Comparison of ENCODE assay signal across 1 cellular context in genomic region chr2:37156857-37157714, GRCh38.
TF ChIP-seq lines count a peak whose summit lies in the region.

Gene EIF2AK2 (minus strand): TSS chr2:37156980. CDS start chr2:37147806, 9,174 bp downstream.

TF ChIP-seq in HepG2, 621 proteins besides CTCF, POLR2A, EP300 and RAD21 (continued from another document and continues in another):
- TF ChIP-seq HMGXB4 (CRISPR knock-in tag; IDR thresholded peaks at IDR 0.05; ENCODE audit: borderline replicate concordance in 1 of 2, low read depth in 1 of 2) (peak in 1 of 2 experiments; percentile 42; a peak in 2 of 4 replicates), ZNF646 (CRISPR knock-in tag; IDR thresholded peaks at IDR 0.05) (no peak), ZBTB26 (CRISPR knock-in tag; IDR thresholded peaks at IDR 0.05; ENCODE audit: borderline replicate concordance) (no peak), TOE1 (CRISPR knock-in tag; IDR thresholded peaks at IDR 0.05) (no peak), ZNF749 (CRISPR knock-in tag; IDR thresholded peaks at IDR 0.05; ENCODE audit: borderline replicate concordance) (no peak), SRSF9 (IDR thresholded peaks at IDR 0.05; ENCODE audit: borderline replicate concordance, insufficient read depth, low read depth, low read length, poor library complexity, severe bottlenecking) (no peak), EEA1 (CRISPR knock-in tag; IDR thresholded peaks at IDR 0.05; ENCODE audit: borderline replicate concordance) (no peak; the same call in 1 of the 2 replicates), ARNT2 (CRISPR knock-in tag; IDR thresholded peaks at IDR 0.05; ENCODE audit: low read depth) (peak; percentile 83; the same call in 1 of the 2 replicates), ESRRA (CRISPR knock-in tag; IDR thresholded peaks at IDR 0.05; ENCODE audit: low read depth) (no peak; the same call in 1 of the 2 replicates), GPN1 (CRISPR knock-in tag; IDR thresholded peaks at IDR 0.05; ENCODE audit: borderline replicate concordance) (no peak), ZNF414 (CRISPR knock-in tag; IDR thresholded peaks at IDR 0.05) (peak; percentile 78; the same call in 1 of the 2 replicates), ZMYM4 (CRISPR knock-in tag; IDR thresholded peaks at IDR 0.05) (0 out of 2 replicates have a peak, but pooled peaks have one; percentile 42), PCBP2 (optimal IDR thresholded peaks at IDR 0.05; ENCODE audit: low read depth, low read length, poor library complexity, severe bottlenecking) (no peak), E2F5 (CRISPR knock-in tag; conservative IDR thresholded peaks at IDR 0.05) (0 out of 2 replicates have a peak, but pooled peaks have one; percentile 29), KLF16 (CRISPR knock-in tag; IDR thresholded peaks at IDR 0.05) (no peak; a peak in 2 of 4 replicates), FOXA3 (CRISPR knock-in tag; IDR thresholded peaks at IDR 0.05) (no peak), ZC3H13 (CRISPR knock-in tag; IDR thresholded peaks at IDR 0.05) (no peak), HNF1A (IDR thresholded peaks at IDR 0.05; ENCODE audit: low read depth) (no peak), HNF1A (CRISPR knock-in tag; IDR thresholded peaks at IDR 0.05; ENCODE audit: borderline replicate concordance) (peak; percentile 56; the same call in 1 of the 2 replicates), BRD4 (CRISPR knock-in tag; IDR thresholded peaks at IDR 0.05) (no peak), NCOA1 (CRISPR knock-in tag; IDR thresholded peaks at IDR 0.05) (no peak; the same call in 1 of the 2 replicates), CBX5 (CRISPR knock-in tag; IDR thresholded peaks at IDR 0.05; ENCODE audit: borderline replicate concordance) (no peak), ZNF367 (CRISPR knock-in tag; IDR thresholded peaks at IDR 0.05; ENCODE audit: borderline replicate concordance) (no peak), CSRNP1 (CRISPR knock-in tag; IDR thresholded peaks at IDR 0.05) (peak; percentile 78; the same call in 1 of the 2 replicates), HINFP (CRISPR knock-in tag; IDR thresholded peaks at IDR 0.05; ENCODE audit: low read depth) (peak; percentile 38; the same call in 1 of the 2 replicates), ZSCAN5A (CRISPR knock-in tag; IDR thresholded peaks at IDR 0.05; ENCODE audit: borderline replicate concordance) (0 out of 2 replicates have a peak, but pooled peaks have one; percentile 12), KAT7 (CRISPR knock-in tag; IDR thresholded peaks at IDR 0.05; ENCODE audit: borderline replicate concordance) (no peak), ATM (IDR thresholded peaks at IDR 0.05; ENCODE audit: borderline replicate concordance) (no peak), ZNF513 (CRISPR knock-in tag; conservative IDR thresholded peaks at IDR 0.05) (no peak), EZH2 (conservative IDR thresholded peaks at IDR 0.05; ENCODE audit: low read depth, low read length) (no peak), RXRB (CRISPR knock-in tag; IDR thresholded peaks at IDR 0.05; ENCODE audit: borderline replicate concordance) (no peak; the same call in 1 of the 2 replicates), ZNF138 (CRISPR knock-in tag; IDR thresholded peaks at IDR 0.05; ENCODE audit: low read depth) (no peak), ELF3 (CRISPR knock-in tag; IDR thresholded peaks at IDR 0.05) (no peak), HNRNPUL1 (IDR thresholded peaks at IDR 0.05; ENCODE audit: low read depth, low read length) (no peak), NFIB (CRISPR knock-in tag; IDR thresholded peaks at IDR 0.05; ENCODE audit: borderline replicate concordance) (no peak)
